In genomic region chr10:17793823-17794759, GRCh38 we compare ENCODE assay signal across 1 cellular context.
TF ChIP-seq lines count a peak whose summit lies in the region.

No MANE protein-coding gene starts in this region.

TF ChIP-seq in HepG2, 621 proteins besides CTCF, POLR2A, EP300 and RAD21 (continued from another document and continues in another):
- TF ChIP-seq USF2 (IDR thresholded peaks at IDR 0.05; ENCODE audit: low read depth, low read length) (0 out of 2 replicates have a peak, but pooled peaks have one; percentile 33), USF2 (CRISPR knock-in tag; IDR thresholded peaks at IDR 0.05; ENCODE audit: borderline replicate concordance) (no peak), ZZZ3 (CRISPR knock-in tag; IDR thresholded peaks at IDR 0.05; ENCODE audit: borderline replicate concordance) (no peak), FOXC1 (CRISPR knock-in tag; IDR thresholded peaks at IDR 0.05; ENCODE audit: borderline replicate concordance) (no peak), ZNF274 (CRISPR knock-in tag; IDR thresholded peaks at IDR 0.05) (no peak), ZMYM2 (CRISPR knock-in tag; IDR thresholded peaks at IDR 0.05) (no peak), ZNF441 (CRISPR knock-in tag; IDR thresholded peaks at IDR 0.05; ENCODE audit: borderline replicate concordance) (no peak), BCL6 (CRISPR knock-in tag; IDR thresholded peaks at IDR 0.05) (no peak), ARID5B (CRISPR knock-in tag; IDR thresholded peaks at IDR 0.05) (peak; percentile 24; the same call in 1 of the 2 replicates), ZNF792 (CRISPR knock-in tag; IDR thresholded peaks at IDR 0.05) (no peak), ZNF597 (CRISPR knock-in tag; IDR thresholded peaks at IDR 0.05) (no peak), FOXM1 (CRISPR knock-in tag; IDR thresholded peaks at IDR 0.05) (no peak), IRX3 (CRISPR knock-in tag; IDR thresholded peaks at IDR 0.05; ENCODE audit: borderline replicate concordance, low read depth) (no peak), CSRNP1 (CRISPR knock-in tag; IDR thresholded peaks at IDR 0.05) (no peak), ZNF615 (CRISPR knock-in tag; IDR thresholded peaks at IDR 0.05; ENCODE audit: borderline replicate concordance) (no peak), HBP1 (CRISPR knock-in tag; IDR thresholded peaks at IDR 0.05; ENCODE audit: low read depth) (no peak), BHLHE40 (IDR thresholded peaks at IDR 0.05; ENCODE audit: low read length) (peak; percentile 66), RBFOX2 (IDR thresholded peaks at IDR 0.05; ENCODE audit: low read depth, low read length) (no peak), TCF7L2 (IDR thresholded peaks at IDR 0.05; ENCODE audit: low read depth, low read length) (peak; percentile 57; the same call in 1 of the 2 replicates), HHEX (CRISPR knock-in tag; IDR thresholded peaks at IDR 0.05) (peak; percentile 88), RERE (CRISPR knock-in tag; IDR thresholded peaks at IDR 0.05; ENCODE audit: low read depth) (peak; percentile 72; the same call in 1 of the 2 replicates), REPIN1 (CRISPR knock-in tag; IDR thresholded peaks at IDR 0.05; ENCODE audit: borderline replicate concordance, low read depth) (no peak), ZNF557 (CRISPR knock-in tag; IDR thresholded peaks at IDR 0.05) (no peak), ETV5 (CRISPR knock-in tag; IDR thresholded peaks at IDR 0.05; ENCODE audit: borderline replicate concordance) (no peak), DR1 (CRISPR knock-in tag; IDR thresholded peaks at IDR 0.05) (no peak), MAFG (CRISPR knock-in tag; IDR thresholded peaks at IDR 0.05) (no peak), TRAFD1 (CRISPR knock-in tag; IDR thresholded peaks at IDR 0.05; ENCODE audit: borderline replicate concordance) (no peak), HES4 (CRISPR knock-in tag; IDR thresholded peaks at IDR 0.05; ENCODE audit: borderline replicate concordance) (no peak), DNMT1 (CRISPR knock-in tag; IDR thresholded peaks at IDR 0.05) (no peak), ZNF761 (CRISPR knock-in tag; conservative IDR thresholded peaks at IDR 0.05) (no peak), IKZF4 (CRISPR knock-in tag; IDR thresholded peaks at IDR 0.05; ENCODE audit: borderline replicate concordance, low read depth, not compliant biosample characterization) (no peak), SCMH1 (CRISPR knock-in tag; IDR thresholded peaks at IDR 0.05; ENCODE audit: borderline replicate concordance) (no peak), FOXA1 (IDR thresholded peaks at IDR 0.05) (no peak), FOXA1 (CRISPR knock-in tag; IDR thresholded peaks at IDR 0.05) (peak; percentile 49; the same call in 1 of the 2 replicates), ZNF609 (CRISPR knock-in tag; IDR thresholded peaks at IDR 0.05; ENCODE audit: borderline replicate concordance) (peak; percentile 70; the same call in 1 of the 2 replicates), FOSL1 (CRISPR knock-in tag; IDR thresholded peaks at IDR 0.05; ENCODE audit: borderline replicate concordance) (no peak)
